In genomic region chr4:38115601-38116000, GRCh38 we compare ENCODE assay signal across 19 cellular contexts.
DNase-seq lines count a peak whose midpoint lies in the region; ATAC-seq and TF ChIP-seq lines count a peak whose summit lies in the region.
"Had no signal": no experiment of that assay in that cellular context is flagged by ENCODE, and none has a peak within 500 bp of the region (broad histone marks: within the 10 kb centered on the region; RNA-seq: fewer than 3 reads in every experiment).

No MANE protein-coding gene starts in this region.

- no peaks in the 10 kb centered on the region for H3K9me3 ChIP-seq in left ventricle myocardium inferior (replicated peaks)
- H3K9me3 ChIP-seq: BLaER1, Caco-2 had no signal

- H3K4me3 Mint-ChIP-seq in nephron, result no peak overlapping the region
- H3K4me3 Mint-ChIP-seq in stimulated activated effector memory CD8-positive, alpha-beta T cell treated with anti-CD3 and anti-CD28 coated beads, Interleukin-12 subunit alpha, Interleukin-12 subunit beta, amount 100 ng/mL, for 72 hours, result no peak overlapping the region
- H3K4me3 Mint-ChIP-seq: B cell; CD4-positive, CD25-positive, alpha-beta regulatory T cell; CD8-positive, alpha-beta T cell had no signal

- H3K4me1 ChIP-seq in left ventricle myocardium inferior, result peaks cover 63% of the 10 kb centered on the region
- H3K4me1 ChIP-seq: Caco-2 had no signal

- TF ChIP-seq CTCF in left ventricle myocardium inferior (IDR thresholded peaks at IDR 0.05; ENCODE audit: borderline replicate concordance), result no peak
- TF ChIP-seq CTCF in nephron (IDR thresholded peaks at IDR 0.05; ENCODE audit: unreplicated experiment in 3 of 3), result no peak

- peak overlapping the region in 2 of 3 experiments; percentile 21 to 73 for H3K27ac Mint-ChIP-seq in nephron
- peak overlapping the region; percentile 29 for H3K27ac Mint-ChIP-seq in stimulated activated effector memory CD8-positive, alpha-beta T cell treated with anti-CD3 and anti-CD28 coated beads, Interleukin-12 subunit alpha, Interleukin-12 subunit beta, amount 100 ng/mL, for 72 hours
- H3K27ac Mint-ChIP-seq: B cell; CD8-positive, alpha-beta T cell had no signal

- peaks cover 49% of the 10 kb centered on the region for H3K36me3 ChIP-seq in left ventricle myocardium inferior

- peaks cover 67% of the 10 kb centered on the region for H3K4me1 Mint-ChIP-seq in nephron
- no peaks in the 10 kb centered on the region for H3K4me1 Mint-ChIP-seq in stimulated activated effector memory CD8-positive, alpha-beta T cell treated with anti-CD3 and anti-CD28 coated beads, Interleukin-12 subunit alpha, Interleukin-12 subunit beta, amount 100 ng/mL, for 72 hours
- H3K4me1 Mint-ChIP-seq: B cell had no signal

- DNase-seq in left ventricle myocardium inferior (no peak), Right ventricle myocardium superior (no peak), superior temporal gyrus (ENCODE audit: extremely low spot score) (no peak)
- no peak for DNase-seq in stimulated activated effector memory CD8-positive, alpha-beta T cell treated with anti-CD3 and anti-CD28 coated beads, Interleukin-12 subunit alpha, Interleukin-12 subunit beta, amount 100 ng/mL, for 72 hours (ENCODE audit: low spot score in 2 of 2)
- no peak for DNase-seq in stimulated activated naive CD4-positive, alpha-beta T cell treated with Interleukin-2 at 50 U/mL for 16 hours (lab: John Stamatoyannopoulos, UW)
- DNase-seq: Caco-2; CD4-positive, CD25-positive, alpha-beta regulatory T cell; CD8-positive, alpha-beta T cell; DMS153; DND-41; GM23248; H7; HCEC 1CT had no signal

- H3K27me3 ChIP-seq in left ventricle myocardium inferior (ENCODE audit: low read depth), result no peaks in the 10 kb centered on the region
- H3K27me3 ChIP-seq: BLaER1 had no signal

- H3K27ac ChIP-seq in left ventricle myocardium inferior (replicated peaks), result peak overlapping the region; percentile 64
- H3K27ac ChIP-seq: 22Rv1, BLaER1, C4-2B, GM23248 had no signal

- H3K9me3 Mint-ChIP-seq in nephron, result no peaks in the 10 kb centered on the region
- no peaks in the 10 kb centered on the region for H3K9me3 Mint-ChIP-seq in stimulated activated effector memory CD8-positive, alpha-beta T cell treated with anti-CD3 and anti-CD28 coated beads, Interleukin-12 subunit alpha, Interleukin-12 subunit beta, amount 100 ng/mL, for 72 hours
- H3K9me3 Mint-ChIP-seq: CD4-positive, CD25-positive, alpha-beta regulatory T cell; CD8-positive, alpha-beta T cell had no signal

- H3K27me3 Mint-ChIP-seq in nephron (ENCODE audit: low read depth), result no peaks in the 10 kb centered on the region
- H3K27me3 Mint-ChIP-seq: B cell; CD4-positive, CD25-positive, alpha-beta regulatory T cell had no signal

- H3K36me3 Mint-ChIP-seq in nephron (ENCODE audit: low read depth), result peaks cover 34% of the 10 kb centered on the region
- H3K36me3 Mint-ChIP-seq in stimulated activated effector memory CD8-positive, alpha-beta T cell treated with anti-CD3 and anti-CD28 coated beads, Interleukin-12 subunit alpha, Interleukin-12 subunit beta, amount 100 ng/mL, for 72 hours, result peaks cover 9% of the 10 kb centered on the region

- ATAC-seq in Right ventricle myocardium superior (ENCODE audit: poor library complexity) (no peak), GM21529 (IDR thresholded peaks at IDR 0.05; ENCODE audit: unreplicated experiment) (no peak)
- no peak for ATAC-seq in stimulated activated effector memory CD8-positive, alpha-beta T cell treated with anti-CD3 and anti-CD28 coated beads, Interleukin-12 subunit alpha, Interleukin-12 subunit beta, amount 100 ng/mL, for 72 hours
- ATAC-seq: CD8-positive, alpha-beta T cell had no signal

- H3K4me3 ChIP-seq in left ventricle myocardium inferior, result no peak overlapping the region
- H3K4me3 ChIP-seq: BLaER1, GM23248 had no signal

- intact Hi-C loops in left ventricle myocardium inferior (cut with micrococcal nuclease) (no loop called here), Right ventricle myocardium superior (cut with DNase I) (no loop called here)
